In the genomic region with DNA sequence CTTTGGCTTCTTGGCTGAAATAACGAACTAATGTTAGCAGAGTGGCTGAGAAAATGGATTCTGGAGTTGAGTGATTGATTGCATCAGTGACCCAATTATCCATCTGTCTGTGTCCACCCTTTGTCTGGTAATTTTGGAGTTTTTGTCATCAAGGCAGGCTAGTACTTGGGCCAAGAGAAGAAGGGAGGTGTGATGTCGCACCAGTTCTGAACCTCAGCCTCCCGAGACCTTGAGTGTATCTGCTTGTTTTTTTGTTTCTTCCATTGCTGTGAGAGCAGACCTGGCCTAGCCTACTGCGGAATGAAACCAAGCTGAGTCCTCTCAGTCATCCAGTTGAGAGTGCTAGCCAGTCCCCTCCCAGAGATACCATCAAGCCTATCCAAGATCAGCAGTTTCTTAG, we compare ENCODE assay signal across 28 cellular contexts. TPM values are rescaled to one million over a fixed set of nuclear protein-coding genes. Genes with fewer than 3 reads are reported as not detected.
"Had no signal": no experiment of that assay in that cellular context is flagged by ENCODE, and none has a peak within 500 bp of the region (broad histone marks: within the 10 kb centered on the region; RNA-seq: fewer than 3 reads in every experiment).

No MANE protein-coding gene starts in this region.

- H3K9me3 ChIP-seq: esophagus muscularis mucosa, lower lobe of right lung, mucosa of descending colon, sigmoid colon, thoracic aorta had no signal

- H3K27ac Mint-ChIP-seq: activated CD4-positive, alpha-beta T cell treated with anti-CD3 and anti-CD28 coated beads for 36 hours; activated naive CD8-positive, alpha-beta T cell treated with anti-CD3 and anti-CD28 coated beads for 36 hours; activated T-cell treated with anti-CD3 and anti-CD28 coated beads, Interleukin-2, amount 50 U/mL, for 72 hours; immature natural killer cell; natural killer cell treated with Interleukin-12 subunit alpha and Interleukin-12 subunit beta and Interleukin-15 and Interleukin-18, amount 100 ng/mL, for 72 hours; stimulated activated effector memory CD8-positive, alpha-beta T cell treated with anti-CD3 and anti-CD28 coated beads, Interleukin-12 subunit alpha, Interleukin-12 subunit beta, amount 100 ng/mL, for 72 hours; stimulated activated naive CD8-positive, alpha-beta T cell treated with anti-CD3 and anti-CD28 coated beads, Interleukin-15, Interleukin-2, amounts not matched to agents 100 ng/mL and 50 ng/mL, for 24 hours had no signal

- H3K36me3 Mint-ChIP-seq: activated naive CD8-positive, alpha-beta T cell treated with anti-CD3 and anti-CD28 coated beads for 36 hours; immature natural killer cell; natural killer cell treated with Interleukin-12 subunit alpha and Interleukin-12 subunit beta and Interleukin-15 and Interleukin-18, amount 100 ng/mL, for 72 hours; stimulated activated effector memory CD8-positive, alpha-beta T cell treated with anti-CD3 and anti-CD28 coated beads, Interleukin-12 subunit alpha, Interleukin-12 subunit beta, amount 100 ng/mL, for 72 hours had no signal

- DNase-seq: activated CD4-positive, alpha-beta T cell treated with anti-CD3 and anti-CD28 coated beads for 36 hours; activated effector memory CD4-positive, alpha-beta T cell treated with Interleukin-2 at 50 U/mL for 16 hours; activated naive CD4-positive, alpha-beta T cell treated with Interleukin-2 at 50 U/mL for 16 hours; activated naive CD8-positive, alpha-beta T cell treated with anti-CD3 and anti-CD28 coated beads for 36 hours; activated T-cell treated with anti-CD3 and anti-CD28 coated beads for 4 hours; activated T-cell treated with anti-CD3 and anti-CD28 coated beads, Interleukin-2, amount 50 U/mL, for 72 hours; central memory CD4-positive, alpha-beta T cell; dermis blood vessel endothelial cell; effector CD4-positive, alpha-beta T cell; foreskin keratinocyte; hypothalamus; immature natural killer cell; kidney; left colon; lower lobe of right lung; mucosa of descending colon; posterior cingulate gyrus; sigmoid colon; small intestine; stimulated activated CD4-positive, alpha-beta T cell treated with anti-CD3 and anti-CD28 coated beads, Interleukin-4, amount 100 ng/mL, for 24 hours; T-helper 2 cell; trophoblast cell had no signal

- H3K27ac ChIP-seq: foreskin keratinocyte, lower lobe of right lung, sigmoid colon, thoracic aorta had no signal

- FAIRE-seq: kidney, small intestine, urothelium cell line had no signal

- H3K4me3 ChIP-seq: esophagus muscularis mucosa, lower lobe of right lung, mucosa of descending colon, sigmoid colon, thoracic aorta had no signal

- H3K36me3 ChIP-seq: esophagus muscularis mucosa, lower lobe of right lung, sigmoid colon, thoracic aorta had no signal

- H3K4me1 Mint-ChIP-seq: activated CD4-positive, alpha-beta T cell treated with anti-CD3 and anti-CD28 coated beads for 36 hours; activated naive CD8-positive, alpha-beta T cell treated with anti-CD3 and anti-CD28 coated beads for 36 hours; immature natural killer cell; stimulated activated effector memory CD8-positive, alpha-beta T cell treated with anti-CD3 and anti-CD28 coated beads, Interleukin-12 subunit alpha, Interleukin-12 subunit beta, amount 100 ng/mL, for 72 hours had no signal

- H3K9me3 Mint-ChIP-seq: activated T-cell treated with anti-CD3 and anti-CD28 coated beads, Interleukin-2, amount 50 U/mL, for 72 hours; immature natural killer cell; stimulated activated effector memory CD8-positive, alpha-beta T cell treated with anti-CD3 and anti-CD28 coated beads, Interleukin-12 subunit alpha, Interleukin-12 subunit beta, amount 100 ng/mL, for 72 hours; stimulated activated naive CD8-positive, alpha-beta T cell treated with anti-CD3 and anti-CD28 coated beads, Interleukin-15, Interleukin-2, amounts not matched to agents 100 ng/mL and 50 ng/mL, for 24 hours had no signal

- H3K27me3 Mint-ChIP-seq: activated CD4-positive, alpha-beta T cell treated with anti-CD3 and anti-CD28 coated beads for 36 hours; activated naive CD8-positive, alpha-beta T cell treated with anti-CD3 and anti-CD28 coated beads for 36 hours; stimulated activated naive CD8-positive, alpha-beta T cell treated with anti-CD3 and anti-CD28 coated beads, Interleukin-15, Interleukin-2, amounts not matched to agents 100 ng/mL and 50 ng/mL, for 24 hours had no signal

- H3K27me3 ChIP-seq: esophagus muscularis mucosa, foreskin keratinocyte, sigmoid colon had no signal

- ATAC-seq: activated CD4-positive, alpha-beta T cell treated with anti-CD3 and anti-CD28 coated beads for 36 hours; activated T-cell treated with anti-CD3 and anti-CD28 coated beads, Interleukin-2, amount 50 U/mL, for 72 hours; foreskin keratinocyte; left colon; lower lobe of right lung; mucosa of descending colon; natural killer cell treated with Interleukin-12 subunit alpha and Interleukin-12 subunit beta and Interleukin-15 and Interleukin-18, amount 100 ng/mL, for 72 hours; stimulated activated effector memory CD8-positive, alpha-beta T cell treated with anti-CD3 and anti-CD28 coated beads, Interleukin-12 subunit alpha, Interleukin-12 subunit beta, amount 100 ng/mL, for 72 hours had no signal

- H3K4me1 ChIP-seq: esophagus muscularis mucosa, foreskin keratinocyte, lower lobe of right lung, sigmoid colon had no signal

- H3K4me3 Mint-ChIP-seq: activated CD4-positive, alpha-beta T cell treated with anti-CD3 and anti-CD28 coated beads for 36 hours; activated naive CD8-positive, alpha-beta T cell treated with anti-CD3 and anti-CD28 coated beads for 36 hours; activated T-cell treated with anti-CD3 and anti-CD28 coated beads, Interleukin-2, amount 50 U/mL, for 72 hours; immature natural killer cell; natural killer cell treated with Interleukin-12 subunit alpha and Interleukin-12 subunit beta and Interleukin-15 and Interleukin-18, amount 100 ng/mL, for 72 hours; stimulated activated effector memory CD8-positive, alpha-beta T cell treated with anti-CD3 and anti-CD28 coated beads, Interleukin-12 subunit alpha, Interleukin-12 subunit beta, amount 100 ng/mL, for 72 hours; stimulated activated naive CD8-positive, alpha-beta T cell treated with anti-CD3 and anti-CD28 coated beads, Interleukin-15, Interleukin-2, amounts not matched to agents 100 ng/mL and 50 ng/mL, for 24 hours had no signal

RNA-seq across cellular contexts. Expression of a gene that starts 4.5 kb away (rescaled TPM):
- total RNA-seq: activated CD4-positive, alpha-beta T cell treated with anti-CD3 and anti-CD28 coated beads for 36 hours; activated naive CD8-positive, alpha-beta T cell treated with anti-CD3 and anti-CD28 coated beads for 36 hours; activated T-cell treated with anti-CD3 and anti-CD28 coated beads, Interleukin-2, amount 50 U/mL, for 72 hours; foreskin keratinocyte; natural killer cell treated with Interleukin-12 subunit alpha and Interleukin-12 subunit beta and Interleukin-15 and Interleukin-18, amount 100 ng/mL, for 72 hours had no signal
- polyA plus RNA-seq: foreskin keratinocyte, immature natural killer cell had no signal
